22 cellular contexts compared by ENCODE assay signal in genomic region chr5:142962172-142962528, GRCh38.
DNase-seq lines count a peak whose midpoint lies in the region; ATAC-seq and TF ChIP-seq lines count a peak whose summit lies in the region.
"Had no signal": no experiment of that assay in that cellular context is flagged by ENCODE, and none has a peak within 500 bp of the region (broad histone marks: within the 10 kb centered on the region; RNA-seq: fewer than 3 reads in every experiment).

No MANE protein-coding gene starts in this region.

- H3K36me3 Mint-ChIP-seq in CD8-positive, alpha-beta memory T cell, result peaks cover 8 to 23% (median 15%) of the 10 kb centered on the region in 3 donors
- H3K36me3 Mint-ChIP-seq in osteocyte (ENCODE audit: unreplicated experiment), result no peaks in the 10 kb centered on the region
- peaks cover 10% of the 10 kb centered on the region for H3K36me3 Mint-ChIP-seq in activated CD4-positive, alpha-beta T cell treated with anti-CD3 and anti-CD28 coated beads, Interleukin-2, amount 10 ng/mL, durations not matched to agents 7 days and 5 days (ENCODE audit: low read depth)

- no peak for TF ChIP-seq POLR2A in right lobe of liver (IDR thresholded peaks at IDR 0.05)

- TF ChIP-seq CTCF in right lobe of liver (IDR thresholded peaks at IDR 0.05), result no peak
- TF ChIP-seq CTCF in osteocyte (IDR thresholded peaks at IDR 0.05), result no peak

- 87% methylated on average over 1 of the region's 1 CpG for WGBS in right lobe of liver (ENCODE audit: insufficient coverage, low coverage, low lambda C conversion rate, missing lambda C conversion rate)

- no peak overlapping the region for H3K27ac ChIP-seq in CD8-positive, alpha-beta memory T cell (ENCODE audit: low read depth, low read length)
- peak overlapping the region in 2 of 3 donors; percentile 6 to 11 for H3K27ac ChIP-seq in right lobe of liver
- H3K27ac ChIP-seq: BLaER1, GM23248, Peyer's patch, SK-N-MC had no signal

- no peak overlapping the region for H3K4me3 Mint-ChIP-seq in CD8-positive, alpha-beta memory T cell
- no peak overlapping the region for H3K4me3 Mint-ChIP-seq in osteocyte (ENCODE audit: unreplicated experiment)
- H3K4me3 Mint-ChIP-seq in activated CD4-positive, alpha-beta T cell treated with anti-CD3 and anti-CD28 coated beads, Interleukin-2, amount 10 ng/mL, durations not matched to agents 7 days and 5 days, result no peak overlapping the region
- H3K4me3 Mint-ChIP-seq: CD4-positive, CD25-positive, alpha-beta regulatory T cell had no signal

- H3K27ac Mint-ChIP-seq in CD8-positive, alpha-beta memory T cell, result peak overlapping the region in 6 of 8 donors; percentile 9 to 59 (median 27)
- peak overlapping the region; percentile 14 for H3K27ac Mint-ChIP-seq in osteocyte (ENCODE audit: unreplicated experiment)
- H3K27ac Mint-ChIP-seq in activated CD4-positive, alpha-beta T cell treated with anti-CD3 and anti-CD28 coated beads, Interleukin-2, amount 10 ng/mL, durations not matched to agents 7 days and 5 days, result no peak overlapping the region
- H3K27ac Mint-ChIP-seq: CD4-positive, CD25-positive, alpha-beta regulatory T cell had no signal

- no peak overlapping the region for H3K4me3 ChIP-seq in CD8-positive, alpha-beta memory T cell (ENCODE audit: low read length)
- H3K4me3 ChIP-seq in endocrine pancreas (ENCODE audit: control insufficient read depth, insufficient read depth, low read length) (peak overlapping the region; percentile 20), right lobe of liver (peak overlapping the region in 1 of 3 donors; percentile 4)
- H3K4me3 ChIP-seq: BLaER1, GM23248, MG63, Peyer's patch, SK-N-MC had no signal

- no peaks in the 10 kb centered on the region for H3K36me3 ChIP-seq in CD8-positive, alpha-beta memory T cell (ENCODE audit: insufficient read depth, low read length)
- H3K36me3 ChIP-seq in endocrine pancreas (ENCODE audit: control insufficient read depth, insufficient read depth, low read length) (no peaks in the 10 kb centered on the region), right lobe of liver (no peaks in the 10 kb centered on the region)
- H3K36me3 ChIP-seq: BLaER1, MG63, Peyer's patch had no signal

- peaks cover 65 to 71% (median 66%) of the 10 kb centered on the region in 3 donors for H3K4me1 Mint-ChIP-seq in CD8-positive, alpha-beta memory T cell
- H3K4me1 Mint-ChIP-seq in osteocyte (ENCODE audit: unreplicated experiment), result peaks cover 16% of the 10 kb centered on the region
- H3K4me1 Mint-ChIP-seq in activated CD4-positive, alpha-beta T cell treated with anti-CD3 and anti-CD28 coated beads, Interleukin-2, amount 10 ng/mL, durations not matched to agents 7 days and 5 days, result peaks cover 11% of the 10 kb centered on the region

- H3K27me3 ChIP-seq in CD8-positive, alpha-beta memory T cell (ENCODE audit: insufficient read depth, low read length, poor library complexity, severe bottlenecking), result no peaks in the 10 kb centered on the region
- H3K27me3 ChIP-seq in endocrine pancreas (ENCODE audit: control insufficient read depth, insufficient read depth, low read length), result no peaks in the 10 kb centered on the region
- H3K27me3 ChIP-seq in right lobe of liver, result no peaks in the 10 kb centered on the region
- H3K27me3 ChIP-seq: BLaER1, MG63, Peyer's patch had no signal

- POLR2A ChIA-PET in CD8-positive, alpha-beta memory T cell (lab: Charles Lee), result no interaction called here
- POLR2A ChIA-PET in activated CD4-positive, alpha-beta T cell treated with anti-CD3 and anti-CD28 coated beads, Interleukin-2, amount 10 ng/mL, durations not matched to agents 7 days and 5 days (lab: Charles Lee), result no interaction called here

- intact Hi-C loops in right lobe of liver (cut with DNase I), result no loop called here

- no peak overlapping the region for H3K9ac ChIP-seq in endocrine pancreas (ENCODE audit: control insufficient read depth, insufficient read depth, low read length)
- H3K9ac ChIP-seq: BLaER1, GM23248 had no signal

- CTCF ChIA-PET in CD8-positive, alpha-beta memory T cell (lab: Charles Lee), result interaction anchor here (1.3 kb wide), 1 partner anchor 40 kb away, joined by 3 read pairs; no protein-coding TSS in a partner anchor
- CTCF ChIA-PET in activated CD4-positive, alpha-beta T cell treated with anti-CD3 and anti-CD28 coated beads, Interleukin-2, amount 10 ng/mL, durations not matched to agents 7 days and 5 days (lab: Charles Lee), result no interaction called here

- no peaks in the 10 kb centered on the region for H3K27me3 Mint-ChIP-seq in CD8-positive, alpha-beta memory T cell
- no peaks in the 10 kb centered on the region for H3K27me3 Mint-ChIP-seq in osteocyte (ENCODE audit: unreplicated experiment)
- H3K27me3 Mint-ChIP-seq in activated CD4-positive, alpha-beta T cell treated with anti-CD3 and anti-CD28 coated beads, Interleukin-2, amount 10 ng/mL, durations not matched to agents 7 days and 5 days, result no peaks in the 10 kb centered on the region
- H3K27me3 Mint-ChIP-seq: CD4-positive, CD25-positive, alpha-beta regulatory T cell had no signal

- ATAC-seq in right lobe of liver (peak in 3 of 4 donors; percentile 40 to 51 (median 41)), HG03097 (IDR thresholded peaks at IDR 0.05; ENCODE audit: low FRiP score, unreplicated experiment) (no peak)

- H3K9me3 ChIP-seq in CD8-positive, alpha-beta memory T cell (ENCODE audit: low read length), result no peaks in the 10 kb centered on the region
- H3K9me3 ChIP-seq in endocrine pancreas (ENCODE audit: control insufficient read depth, low read length), result no peaks in the 10 kb centered on the region
- H3K9me3 ChIP-seq in right lobe of liver, result no peaks in the 10 kb centered on the region
- H3K9me3 ChIP-seq: Peyer's patch had no signal

- peaks cover 7% of the 10 kb centered on the region for H3K4me1 ChIP-seq in CD8-positive, alpha-beta memory T cell (ENCODE audit: insufficient read depth, low read length)
- H3K4me1 ChIP-seq in endocrine pancreas (ENCODE audit: control insufficient read depth, insufficient read depth, low read length) (no peaks in the 10 kb centered on the region), right lobe of liver (peaks cover 0 to 18% (median 0%) of the 10 kb centered on the region in 4 donors)
- H3K4me1 ChIP-seq: Peyer's patch had no signal

- H3K9me3 Mint-ChIP-seq in CD8-positive, alpha-beta memory T cell, result peaks cover 0 to 2% (median 0%) of the 10 kb centered on the region in 5 donors
- H3K9me3 Mint-ChIP-seq in osteocyte (ENCODE audit: unreplicated experiment), result no peaks in the 10 kb centered on the region
- peaks cover 4% of the 10 kb centered on the region for H3K9me3 Mint-ChIP-seq in activated CD4-positive, alpha-beta T cell treated with anti-CD3 and anti-CD28 coated beads, Interleukin-2, amount 10 ng/mL, durations not matched to agents 7 days and 5 days

- no peak for DNase-seq in CD8-positive, alpha-beta memory T cell
- DNase-seq in right lobe of liver (no peak), osteocyte (ENCODE audit: extremely low spot score, unreplicated experiment) (no peak), NCI-H510A (lab: John Stamatoyannopoulos, UW) (no peak)
- DNase-seq in activated CD4-positive, alpha-beta T cell treated with anti-CD3 and anti-CD28 coated beads, Interleukin-2, amount 10 ng/mL, durations not matched to agents 7 days and 5 days, result no peak
- DNase-seq: CD4-positive, CD25-positive, alpha-beta regulatory T cell; COR-L47; DMS53; GM23248; H7; IMR-90; KG1; MG63; NCI-H2029; NCI-H446; NCI-H526 treated with DMSO at 0.1 percent for 48 hours; Peyer's patch; SIG-M5 had no signal
